ENCODE assay signal across 9 cellular contexts in genomic region chr6:125812394-125813231, GRCh38. TPM values are rescaled to one million over a fixed set of nuclear protein-coding genes. Genes with fewer than 3 reads are reported as not detected.
DNase-seq lines count a peak whose midpoint lies in the region; ATAC-seq and TF ChIP-seq lines count a peak whose summit lies in the region.
"Had no signal": no experiment of that assay in that cellular context is flagged by ENCODE, and none has a peak within 500 bp of the region (broad histone marks: within the 10 kb centered on the region; RNA-seq: fewer than 3 reads in every experiment).

No MANE protein-coding gene starts in this region.

- DNase-seq in AG04450 (ENCODE audit: low read depth, low spot score) (peak; percentile 89), caudate nucleus (lab: John Stamatoyannopoulos, UW) (peak in 2 of 61 donors; percentile 13 to 41), mesenchymal stem cell (peak; percentile 86), NCI-H524 (lab: John Stamatoyannopoulos, UW) (no peak)
- DNase-seq: NCI-H748 treated with DMSO at 0.1 percent for 48 hours had no signal

- peak overlapping the region; percentile 22 for H4K8ac ChIP-seq in mesenchymal stem cell (ENCODE audit: low read length)

- CTCF ChIA-PET in AG04450 (lab: Charles Lee): interaction anchor here (1.5 to 1.7 kb wide), 2 partner anchors 143 to 162 kb away, joined by 4 to 6 read pairs; partner anchors contain the start of gene HINT3

- H3K79me2 ChIP-seq in Loucy (ENCODE audit: insufficient read depth, low read length): peaks cover 63% of the 10 kb centered on the region

- peak overlapping the region; percentile 1 to 86 for H2BK12ac ChIP-seq in mesenchymal stem cell (ENCODE audit: low read length in 2 of 2)

- H3K36me3 ChIP-seq in Loucy (ENCODE audit: insufficient read depth, low read length): peaks cover 17% of the 10 kb centered on the region
- H3K36me3 ChIP-seq in mesenchymal stem cell (ENCODE audit: control insufficient read depth in 1 of 2, insufficient read depth in 2 of 2, low read depth in 1 of 2, low read length in 2 of 2): peaks cover 0 to 15% of the 10 kb centered on the region in 2 experiments

- H3K9me3 ChIP-seq in AG04450 (ENCODE audit: control insufficient read depth, insufficient read depth, low read length): no peaks in the 10 kb centered on the region
- no peaks in the 10 kb centered on the region for H3K9me3 ChIP-seq in Loucy (ENCODE audit: insufficient read depth, low read depth, low read length)
- H3K9me3 ChIP-seq in mesenchymal stem cell (ENCODE audit: control insufficient read depth, low read length): no peaks in the 10 kb centered on the region

- H3K4me2 ChIP-seq in Loucy (ENCODE audit: low read depth, low read length, poor library complexity, severe bottlenecking) (peak overlapping the region; percentile 0), mesenchymal stem cell (ENCODE audit: low read length, poor library complexity, severe bottlenecking) (peak overlapping the region; percentile 43)

- H2BK5ac ChIP-seq in mesenchymal stem cell (ENCODE audit: low read depth, low read length, poor library complexity, severe bottlenecking): peak overlapping the region; percentile 33

- no peak overlapping the region for H2AFZ ChIP-seq in Loucy (ENCODE audit: low read length)
- H2AFZ ChIP-seq in mesenchymal stem cell (ENCODE audit: low read depth, low read length): no peak overlapping the region

- H4K91ac ChIP-seq in mesenchymal stem cell (ENCODE audit: low read length): no peak overlapping the region

- 66% methylated on average over 9 of the region's 10 CpGs for WGBS in mesenchymal stem cell

- peaks cover 15% of the 10 kb centered on the region for H3K79me1 ChIP-seq in mesenchymal stem cell (replicated peaks; ENCODE audit: low read length, poor library complexity, severe bottlenecking)

- H3K9ac ChIP-seq in Loucy (ENCODE audit: low read depth, low read length, poor library complexity, severe bottlenecking) (no peak overlapping the region), mesenchymal stem cell (ENCODE audit: low read length) (peak overlapping the region; percentile 80)

- H3K23ac ChIP-seq in mesenchymal stem cell (ENCODE audit: low read length in 2 of 2): no peak overlapping the region

- H4K20me1 ChIP-seq in Loucy (ENCODE audit: insufficient read depth, low read length, poor library complexity, severe bottlenecking): no peaks in the 10 kb centered on the region

- peak overlapping the region; percentile 46 for H3K4me3 ChIP-seq in AG04450 (ENCODE audit: low read depth, low read length)
- no peak overlapping the region for H3K4me3 ChIP-seq in Loucy (ENCODE audit: low read length, poor library complexity, severe bottlenecking)
- peak overlapping the region in 1 of 2 experiments; percentile 73 for H3K4me3 ChIP-seq in mesenchymal stem cell (ENCODE audit: insufficient read depth in 1 of 2, low read depth in 1 of 2, low read length in 2 of 2)

- no peak for ATAC-seq in GM18519 (IDR thresholded peaks at IDR 0.05; ENCODE audit: low FRiP score, unreplicated experiment)
- no peak for ATAC-seq in HG03565 (IDR thresholded peaks at IDR 0.05; ENCODE audit: unreplicated experiment)
- ATAC-seq in HG03571 (IDR thresholded peaks at IDR 0.05; ENCODE audit: unreplicated experiment): no peak

- H2BK15ac ChIP-seq in mesenchymal stem cell (ENCODE audit: low read depth, poor library complexity, severe bottlenecking): no peak overlapping the region

- TF ChIP-seq CTCF in AG04450 (IDR thresholded peaks at IDR 0.05; ENCODE audit: low read depth, low read length) (no peak), Loucy (conservative IDR thresholded peaks at IDR 0.05; ENCODE audit: low read length) (no peak)

- H3K18ac ChIP-seq in mesenchymal stem cell (ENCODE audit: low read depth in 1 of 2, low read length in 2 of 2): peak overlapping the region; percentile 9 to 80

- H3F3A ChIP-seq in Loucy (ENCODE audit: low read depth): no peaks in the 10 kb centered on the region

- no peak overlapping the region for H2BK120ac ChIP-seq in mesenchymal stem cell (ENCODE audit: low read depth, low read length)

- no peaks in the 10 kb centered on the region for H3K9me2 ChIP-seq in Loucy (replicated peaks; ENCODE audit: low read depth, low read length)

- H3K14ac ChIP-seq in mesenchymal stem cell (ENCODE audit: low read length in 2 of 2): peak overlapping the region in 1 of 2 experiments; percentile 18

- peak overlapping the region in 1 of 2 experiments; percentile 7 for H3K4ac ChIP-seq in mesenchymal stem cell (ENCODE audit: low read depth in 1 of 2, low read length in 2 of 2)

- H3K27me3 ChIP-seq in AG04450 (ENCODE audit: control insufficient read depth, insufficient read depth, low read length) (no peaks in the 10 kb centered on the region), Loucy (ENCODE audit: insufficient read depth, low read length, poor library complexity, severe bottlenecking) (no peaks in the 10 kb centered on the region), mesenchymal stem cell (ENCODE audit: control insufficient read depth in 1 of 2, insufficient read depth in 1 of 2, low read length in 2 of 2) (no peaks in the 10 kb centered on the region)

- peak overlapping the region; percentile 91 for H3K27ac ChIP-seq in AG04450 (ENCODE audit: low read depth, low read length)
- peak overlapping the region; percentile 84 for H3K27ac ChIP-seq in caudate nucleus (ENCODE audit: low read depth, low read length)
- peak overlapping the region; percentile 93 for H3K27ac ChIP-seq in mesenchymal stem cell (ENCODE audit: low read length, poor library complexity, severe bottlenecking)

- H2AK5ac ChIP-seq in mesenchymal stem cell (ENCODE audit: low read length, severe bottlenecking): peak overlapping the region; percentile 24

- peaks cover 60% of the 10 kb centered on the region for H3K4me1 ChIP-seq in Loucy (ENCODE audit: insufficient read depth, low read length, poor library complexity, severe bottlenecking)
- H3K4me1 ChIP-seq in mesenchymal stem cell (ENCODE audit: control insufficient read depth, insufficient read depth, low read depth, low read length): peaks cover 13% of the 10 kb centered on the region

- POLR2A ChIA-PET in AG04450 (lab: Yijun Ruan, JAX): no interaction called here

RNA-seq across cellular contexts. Expression of gene NCOA7, which starts 21.9 kb away (rescaled TPM):
- 21.1 and 21.5 TPM in 2 replicates for polyA plus RNA-seq in AG04450 (2011; rRNA removed)
- polyA minus RNA-seq in AG04450 (2011; rRNA and poly(A)+ RNA removed): 54.3 and 55.6 TPM in 2 replicates
- polyA plus RNA-seq in mesenchymal stem cell (2013, experiment 1 of 2): 22.8 TPM
- polyA plus RNA-seq in mesenchymal stem cell (2013, experiment 2 of 2): 21.7 TPM

Comparison
In these comparisons a context has a peak if more than half of its experiments do, and no peak if none do; other contexts are left out.
1. DNase-seq: peak in AG04450 (single experiment) and mesenchymal stem cell (single experiment); none in NCI-H524 (0 of 2).
2. Peak in every context shown above with its lines, with median percentiles within 50 percentile points of each other: H3K27ac ChIP-seq.